ENCODE assay signal across 10 cellular contexts in the genomic region with DNA sequence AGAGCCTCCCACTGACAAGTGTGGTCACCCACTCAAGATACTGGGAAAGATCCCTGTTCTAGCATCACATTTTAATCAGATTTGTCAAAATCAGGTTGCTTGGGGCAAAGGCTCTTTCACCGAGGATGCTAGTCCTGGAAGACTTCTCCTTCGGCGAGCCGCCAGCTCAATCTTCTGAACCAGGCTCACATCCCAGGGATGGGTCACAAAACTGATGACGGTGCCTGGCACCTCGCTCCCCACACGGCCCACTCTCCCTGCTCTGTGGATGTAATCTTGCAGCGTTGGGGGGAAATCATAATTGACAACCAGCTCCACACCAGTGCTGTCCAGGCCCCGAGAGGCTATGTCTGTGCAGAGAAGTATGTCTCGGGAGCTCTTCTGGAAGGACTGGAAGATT. TPM values are rescaled to one million over a fixed set of nuclear protein-coding genes. Genes with fewer than 3 reads are reported as not detected.
DNase-seq lines count a peak whose midpoint lies in the region; ATAC-seq and TF ChIP-seq lines count a peak whose summit lies in the region.
"Had no signal": no experiment of that assay in that cellular context is flagged by ENCODE, and none has a peak within 500 bp of the region (broad histone marks: within the 10 kb centered on the region; RNA-seq: fewer than 3 reads in every experiment).

No MANE protein-coding gene starts in this region.

- DNase-seq in activated naive CD4-positive, alpha-beta T cell treated with Interleukin-2 at 50 U/mL for 16 hours, result no peak
- DNase-seq in memory B cell (ENCODE audit: low spot score in 2 of 2) (no peak), thoracic aorta (ENCODE audit: low spot score) (no peak), NCI-H187 treated with DMSO at 0.1 percent for 48 hours (lab: John Stamatoyannopoulos, UW) (no peak), tibial nerve (ENCODE audit: low spot score in 2 of 2) (no peak), pons (ENCODE audit: low spot score) (no peak)
- DNase-seq: right cardiac atrium had no signal

- no peak for ATAC-seq in activated T-helper 17 cell treated with anti-CD3 and anti-CD28 coated beads, Interleukin-2, amount 50 U/mL, for 72 hours (replicated peaks)
- ATAC-seq in memory B cell (ENCODE audit: low read depth), result no peak
- ATAC-seq in thoracic aorta (ENCODE audit: insufficient number of reproducible peaks, low FRiP score, low read depth), result no peak

- H3K36me3 Mint-ChIP-seq in activated naive CD4-positive, alpha-beta T cell treated with anti-CD3 and anti-CD28 coated beads, Interleukin-2, amount 50 U/mL, for 24 hours, result peaks cover 5% of the 10 kb centered on the region
- H3K36me3 Mint-ChIP-seq in activated T-helper 17 cell treated with anti-CD3 and anti-CD28 coated beads, Interleukin-2, amount 50 U/mL, for 72 hours (ENCODE audit: low read depth), result peaks cover 46% of the 10 kb centered on the region
- peaks cover 4% of the 10 kb centered on the region for H3K36me3 Mint-ChIP-seq in memory B cell

- peak overlapping the region; percentile 88 for H3K4me3 ChIP-seq in thoracic aorta
- H3K4me3 ChIP-seq in tibial nerve, result no peak overlapping the region

- no peak for TF ChIP-seq EP300 in tibial nerve (IDR thresholded peaks at IDR 0.05)

- no peaks in the 10 kb centered on the region for H3K27me3 ChIP-seq in thoracic aorta (replicated peaks; ENCODE audit: insufficient read depth)
- no peaks in the 10 kb centered on the region for H3K27me3 ChIP-seq in tibial nerve
- H3K27me3 ChIP-seq: SJCRH30 had no signal

- no peaks in the 10 kb centered on the region for H3K9me3 Mint-ChIP-seq in activated naive CD4-positive, alpha-beta T cell treated with anti-CD3 and anti-CD28 coated beads, Interleukin-2, amount 50 U/mL, for 24 hours
- H3K9me3 Mint-ChIP-seq in activated T-helper 17 cell treated with anti-CD3 and anti-CD28 coated beads, Interleukin-2, amount 50 U/mL, for 72 hours, result no peaks in the 10 kb centered on the region
- no peaks in the 10 kb centered on the region for H3K9me3 Mint-ChIP-seq in memory B cell

- H3K36me3 ChIP-seq in thoracic aorta (no peaks in the 10 kb centered on the region), tibial nerve (peaks cover 0 to 14% (median 0%) of the 10 kb centered on the region in 3 donors)
- H3K36me3 ChIP-seq: SJCRH30 had no signal

- H3K27ac ChIP-seq in thoracic aorta (no peak overlapping the region), tibial nerve (no peak overlapping the region)

- H3K27ac Mint-ChIP-seq in activated naive CD4-positive, alpha-beta T cell treated with anti-CD3 and anti-CD28 coated beads, Interleukin-2, amount 50 U/mL, for 24 hours, result peak overlapping the region; percentile 100
- H3K27ac Mint-ChIP-seq in activated T-helper 17 cell treated with anti-CD3 and anti-CD28 coated beads, Interleukin-2, amount 50 U/mL, for 72 hours, result no peak overlapping the region
- no peak overlapping the region for H3K27ac Mint-ChIP-seq in memory B cell

- WGBS in tibial nerve, 2 donors, result 91 to 94% methylated on average over 9 to 10 of the region's 10 CpGs

- H3K9me3 ChIP-seq in thoracic aorta (no peaks in the 10 kb centered on the region), tibial nerve (no peaks in the 10 kb centered on the region)
- H3K9me3 ChIP-seq: SJCRH30 had no signal

- no peaks in the 10 kb centered on the region for H3K27me3 Mint-ChIP-seq in activated naive CD4-positive, alpha-beta T cell treated with anti-CD3 and anti-CD28 coated beads, Interleukin-2, amount 50 U/mL, for 24 hours
- H3K27me3 Mint-ChIP-seq in activated T-helper 17 cell treated with anti-CD3 and anti-CD28 coated beads, Interleukin-2, amount 50 U/mL, for 72 hours, result no peaks in the 10 kb centered on the region
- H3K27me3 Mint-ChIP-seq in memory B cell, result no peaks in the 10 kb centered on the region

- no peak for TF ChIP-seq POLR2A in tibial nerve (IDR thresholded peaks at IDR 0.05)

- peaks cover 27% of the 10 kb centered on the region for H3K4me1 Mint-ChIP-seq in activated naive CD4-positive, alpha-beta T cell treated with anti-CD3 and anti-CD28 coated beads, Interleukin-2, amount 50 U/mL, for 24 hours
- H3K4me1 Mint-ChIP-seq in activated T-helper 17 cell treated with anti-CD3 and anti-CD28 coated beads, Interleukin-2, amount 50 U/mL, for 72 hours, result no peaks in the 10 kb centered on the region
- peaks cover 11% of the 10 kb centered on the region for H3K4me1 Mint-ChIP-seq in memory B cell

- H3K4me1 ChIP-seq in thoracic aorta (ENCODE audit: control insufficient read depth in 1 of 2, low read depth in 2 of 2) (peaks cover 20 to 28% of the 10 kb centered on the region in 2 donors), tibial nerve (peaks cover 0 to 35% (median 16%) of the 10 kb centered on the region in 4 donors)
- H3K4me1 ChIP-seq: SJCRH30 had no signal

- peak overlapping the region; percentile 100 for H3K4me3 Mint-ChIP-seq in activated naive CD4-positive, alpha-beta T cell treated with anti-CD3 and anti-CD28 coated beads, Interleukin-2, amount 50 U/mL, for 24 hours
- peak overlapping the region; percentile 89 for H3K4me3 Mint-ChIP-seq in activated T-helper 17 cell treated with anti-CD3 and anti-CD28 coated beads, Interleukin-2, amount 50 U/mL, for 72 hours
- H3K4me3 Mint-ChIP-seq in memory B cell, result peak overlapping the region; percentile 91

- no peak for TF ChIP-seq CTCF in thoracic aorta (IDR thresholded peaks at IDR 0.05)
- no peak for TF ChIP-seq CTCF in tibial nerve (IDR thresholded peaks at IDR 0.05)

RNA-seq across cellular contexts. Expression of a gene that starts 1.5 kb away (rescaled TPM):
- total RNA-seq in activated T-helper 17 cell treated with anti-CD3 and anti-CD28 coated beads, Interleukin-2, amount 50 U/mL, for 72 hours, result 10 to 100 TPM in 1 of 2 donors, 1 to 10 TPM in 1; 7.2 to 18.7 TPM
- total RNA-seq in thoracic aorta (1 to 10 TPM; 5.4 to 5.8 TPM), tibial nerve (10 to 100 TPM in 3 of 4 donors, 1 to 10 TPM in 1; 6.7 to 11.7 (median 10.8) TPM)

RNA-seq across cellular contexts. Expression of a gene that starts 1.6 kb away (rescaled TPM):
- total RNA-seq in activated T-helper 17 cell treated with anti-CD3 and anti-CD28 coated beads, Interleukin-2, amount 50 U/mL, for 72 hours, result 10 to 100 TPM; 24.6 to 35.0 TPM
- total RNA-seq in thoracic aorta (1 to 10 TPM; 5.3 to 8.4 TPM), tibial nerve (10 to 100 TPM in 2 of 4 donors, 1 to 10 TPM in 2; 4.7 to 31.2 (median 15.4) TPM)

RNA-seq across cellular contexts. Expression of a gene that starts 5.8 kb away (rescaled TPM):
- not detected for total RNA-seq in activated T-helper 17 cell treated with anti-CD3 and anti-CD28 coated beads, Interleukin-2, amount 50 U/mL, for 72 hours
- total RNA-seq in thoracic aorta, result not detected
- total RNA-seq in tibial nerve, result not detected
- total RNA-seq: right cardiac atrium, SJCRH30 had no signal

RNA-seq across cellular contexts. Expression of a gene that starts 22.2 kb away (rescaled TPM):
- total RNA-seq in activated T-helper 17 cell treated with anti-CD3 and anti-CD28 coated beads, Interleukin-2, amount 50 U/mL, for 72 hours, result 1 to 10 TPM; 2.8 to 7.3 TPM
- 1 to 10 TPM in 1 of 2 donors, under 1 TPM in 1; 0.81 to 6.1 TPM for total RNA-seq in thoracic aorta
- 10 to 100 TPM in 1 of 4 donors, 1 to 10 TPM in 3; 1.0 to 12.6 (median 3.8) TPM for total RNA-seq in tibial nerve
- total RNA-seq: SJCRH30 had no signal

RNA-seq across cellular contexts. Expression of a gene that starts 41.2 kb away (rescaled TPM):
- total RNA-seq in activated T-helper 17 cell treated with anti-CD3 and anti-CD28 coated beads, Interleukin-2, amount 50 U/mL, for 72 hours, result under 1 TPM in 1 of 2 donors, not detected in 1; 0.19 TPM
- total RNA-seq in thoracic aorta (not detected), tibial nerve (under 1 TPM in 1 of 4 donors, not detected in 3; 0.66 TPM)
- total RNA-seq: right cardiac atrium, SJCRH30 had no signal
